In genomic region chr20:62984666-62985065, GRCh38 we compare ENCODE assay signal across 1 cellular context.
TF ChIP-seq lines count a peak whose summit lies in the region.

No MANE protein-coding gene starts in this region.

TF ChIP-seq in H1, 55 proteins besides CTCF, POLR2A, EP300 and RAD21:
- TF ChIP-seq POLR2AphosphoS5 (IDR thresholded peaks at IDR 0.05; ENCODE audit: low read depth, low read length) = no peak
- TF ChIP-seq CHD1 (IDR thresholded peaks at IDR 0.05; ENCODE audit: low read depth, low read length) = no peak
- no peak for TF ChIP-seq TCF12 (IDR thresholded peaks at IDR 0.05; ENCODE audit: low read depth, low read length)
- TF ChIP-seq CTBP2 (IDR thresholded peaks at IDR 0.05; ENCODE audit: borderline replicate concordance, insufficient read depth, insufficient read length, low read length) = no peak
- no peak for TF ChIP-seq POU5F1 (IDR thresholded peaks at IDR 0.05; ENCODE audit: low read depth, low read length)
- TF ChIP-seq CBX8 (IDR thresholded peaks at IDR 0.05; ENCODE audit: borderline replicate concordance, low read depth, low read length) = no peak
- TF ChIP-seq CHD2 (IDR thresholded peaks at IDR 0.05; ENCODE audit: low read length) = no peak
- no peak for TF ChIP-seq GTF2F1 (IDR thresholded peaks at IDR 0.05; ENCODE audit: borderline replicate concordance, low read depth, low read length)
- no peak for TF ChIP-seq TBP (IDR thresholded peaks at IDR 0.05; ENCODE audit: low read depth, low read length)
- no peak for TF ChIP-seq EGR1 (IDR thresholded peaks at IDR 0.05; ENCODE audit: borderline replicate concordance, low read depth, low read length)
- no peak for TF ChIP-seq MAFK (IDR thresholded peaks at IDR 0.05; ENCODE audit: low read depth, low read length)
- no peak for TF ChIP-seq TEAD4 (IDR thresholded peaks at IDR 0.05; ENCODE audit: low read depth, low read length)
- TF ChIP-seq FOSL1 (IDR thresholded peaks at IDR 0.05; ENCODE audit: insufficient read depth, low read depth, low read length) = no peak
- no peak for TF ChIP-seq JUND (IDR thresholded peaks at IDR 0.05; ENCODE audit: low read length)
- TF ChIP-seq HDAC6 (IDR thresholded peaks at IDR 0.05; ENCODE audit: low read depth, low read length) = no peak
- no peak for TF ChIP-seq RFX5 (IDR thresholded peaks at IDR 0.05; ENCODE audit: borderline replicate concordance, low read depth, low read length)
- TF ChIP-seq NRF1 (IDR thresholded peaks at IDR 0.05; ENCODE audit: low read depth, low read length) = no peak
- no peak for TF ChIP-seq SUZ12 (IDR thresholded peaks at IDR 0.05; ENCODE audit: low read length)
